ENCODE assay signal across 8 cellular contexts in genomic region chr5:139513434-139513833, GRCh38. TPM values are rescaled to one million over a fixed set of nuclear protein-coding genes. Genes with fewer than 3 reads are reported as not detected.
A peak's percentile ranks its signal among the peaks of the same experiment; 100 is the strongest.
DNase-seq lines count a peak whose midpoint lies in the region; ATAC-seq and TF ChIP-seq lines count a peak whose summit lies in the region.
"Not testable (repeated sequence)": the region's sequence is repeated elsewhere in the genome, so short reads cannot be mapped to it uniquely, and the experiment has no call there.

No MANE protein-coding gene starts in this region.

- ATAC-seq in esophagus mucosa: peak; percentile 83

- not testable (repeated sequence) for H3K27ac ChIP-seq in SJCRH30

- TF ChIP-seq POLR2A in NB4 (IDR thresholded peaks at IDR 0.05; ENCODE audit: extremely low read depth, insufficient read length): not testable (repeated sequence)

- not testable (repeated sequence) for H3K4me3 Mint-ChIP-seq in activated T-helper 1 cell treated with anti-CD3 and anti-CD28 coated beads, Interleukin-12 subunit alpha, Interleukin-12 subunit beta, Interleukin-2, Interleukin-4 antibody, amounts not matched to agents 30 ng/mL and 10 ng/mL and 1 ng/mL, durations not matched to agents 14 hours and 24 hours and 36 hours

- intact Hi-C loops in activated T-helper 1 cell treated with anti-CD3 and anti-CD28 coated beads, Interleukin-12 subunit alpha, Interleukin-12 subunit beta, Interleukin-2, Interleukin-4 antibody, amounts not matched to agents 30 ng/mL and 10 ng/mL and 1 ng/mL, durations not matched to agents 14 hours and 24 hours and 36 hours (cut with micrococcal nuclease): loop anchor here (1.0 to 2.0 kb wide), 4 partner anchors 31 to 109 kb away; partner anchors contain the start of genes SPATA24 and STING1

- H3K4me1 ChIP-seq in SJCRH30: not testable (repeated sequence)

- H3K27me3 ChIP-seq in SJCRH30: not testable (repeated sequence)

- DNase-seq in D341Med (ENCODE audit: low spot score): peak; percentile 73
- peak; percentile 73 for DNase-seq in H4 (ENCODE audit: low spot score)
- DNase-seq in NB4 (ENCODE audit: low read depth): peak; percentile 87
- DNase-seq in SJCRH30: peak; percentile 80 to 88
- peak; percentile 64 for DNase-seq in activated T-helper 1 cell treated with anti-CD3 and anti-CD28 coated beads, Interleukin-12 subunit alpha, Interleukin-12 subunit beta, Interleukin-2, Interleukin-4 antibody, amounts not matched to agents 30 ng/mL and 10 ng/mL and 1 ng/mL, durations not matched to agents 14 hours and 24 hours and 36 hours (ENCODE audit: low spot score)
- DNase-seq in mucosa of gallbladder (ENCODE audit: low spot score): peak; percentile 86
- DNase-seq in stimulated activated CD8-positive, alpha-beta memory T cell treated with anti-CD3 and anti-CD28 coated beads, Interleukin-2, amount 100 ng/mL, for 1 hour (ENCODE audit: low read depth in 2 of 2): peak; percentile 59 to 69

- not testable (repeated sequence) for H3K36me3 Mint-ChIP-seq in activated T-helper 1 cell treated with anti-CD3 and anti-CD28 coated beads, Interleukin-12 subunit alpha, Interleukin-12 subunit beta, Interleukin-2, Interleukin-4 antibody, amounts not matched to agents 30 ng/mL and 10 ng/mL and 1 ng/mL, durations not matched to agents 14 hours and 24 hours and 36 hours (ENCODE audit: low read depth)

- H3K27me3 Mint-ChIP-seq in activated T-helper 1 cell treated with anti-CD3 and anti-CD28 coated beads, Interleukin-12 subunit alpha, Interleukin-12 subunit beta, Interleukin-2, Interleukin-4 antibody, amounts not matched to agents 30 ng/mL and 10 ng/mL and 1 ng/mL, durations not matched to agents 14 hours and 24 hours and 36 hours (ENCODE audit: insufficient read depth): not testable (repeated sequence)

- not testable (repeated sequence) for H3K36me3 ChIP-seq in SJCRH30

- not testable (repeated sequence) for H3K27ac Mint-ChIP-seq in activated T-helper 1 cell treated with anti-CD3 and anti-CD28 coated beads, Interleukin-12 subunit alpha, Interleukin-12 subunit beta, Interleukin-2, Interleukin-4 antibody, amounts not matched to agents 30 ng/mL and 10 ng/mL and 1 ng/mL, durations not matched to agents 14 hours and 24 hours and 36 hours

- not testable (repeated sequence) for H3K4me3 ChIP-seq in NB4 (ENCODE audit: low read depth, low read length); SJCRH30

- peaks cover 64% of the 10 kb centered on the region for H3K4me1 Mint-ChIP-seq in activated T-helper 1 cell treated with anti-CD3 and anti-CD28 coated beads, Interleukin-12 subunit alpha, Interleukin-12 subunit beta, Interleukin-2, Interleukin-4 antibody, amounts not matched to agents 30 ng/mL and 10 ng/mL and 1 ng/mL, durations not matched to agents 14 hours and 24 hours and 36 hours (ENCODE audit: low read depth)

- not testable (repeated sequence) for H3K9me3 ChIP-seq in SJCRH30 (replicated peaks)

- not testable (repeated sequence) for H3K9me3 Mint-ChIP-seq in activated T-helper 1 cell treated with anti-CD3 and anti-CD28 coated beads, Interleukin-12 subunit alpha, Interleukin-12 subunit beta, Interleukin-2, Interleukin-4 antibody, amounts not matched to agents 30 ng/mL and 10 ng/mL and 1 ng/mL, durations not matched to agents 14 hours and 24 hours and 36 hours

- peak; percentile 86 for TF ChIP-seq CTCF in NB4 (IDR thresholded peaks at IDR 0.05; ENCODE audit: low read depth, low read length)

RNA-seq across cellular contexts. Expression of gene STING1, which starts 30.9 kb away (rescaled TPM):
- 14.2 and 15.6 TPM in 2 replicates for total RNA-seq in H4 (2014; rRNA removed; shearing (Covaris generic))
- 13.2 and 15.0 TPM in 2 replicates for total RNA-seq in SJCRH30 (2014; rRNA removed; shearing (Covaris generic))
- total RNA-seq in activated T-helper 1 cell treated with anti-CD3 and anti-CD28 coated beads, Interleukin-12 subunit alpha, Interleukin-12 subunit beta, Interleukin-2, Interleukin-4 antibody, amounts not matched to agents 30 ng/mL and 10 ng/mL and 1 ng/mL, durations not matched to agents 14 hours and 24 hours and 36 hours: 213 and 226 TPM in 2 replicates
- total RNA-seq in esophagus mucosa: 45.5 TPM
- total RNA-seq in mucosa of gallbladder: 35.3 TPM

RNA-seq across cellular contexts. Expression of gene SMIM33, which starts 42.6 kb away (rescaled TPM):
- total RNA-seq in H4 (2014; rRNA removed; shearing (Covaris generic)): not detected in 2 replicates
- not detected in 2 replicates for total RNA-seq in SJCRH30 (2014; rRNA removed; shearing (Covaris generic))
- total RNA-seq in activated T-helper 1 cell treated with anti-CD3 and anti-CD28 coated beads, Interleukin-12 subunit alpha, Interleukin-12 subunit beta, Interleukin-2, Interleukin-4 antibody, amounts not matched to agents 30 ng/mL and 10 ng/mL and 1 ng/mL, durations not matched to agents 14 hours and 24 hours and 36 hours: 0.29 and 0.39 TPM in 2 replicates
- total RNA-seq in esophagus mucosa: not detected
- total RNA-seq in mucosa of gallbladder: 0.17 TPM

RNA-seq across cellular contexts. Expression of gene UBE2D2, which starts 47.7 kb away (rescaled TPM):
- 64.7 and 79.3 TPM in 2 replicates for total RNA-seq in H4 (2014; rRNA removed; shearing (Covaris generic))
- 101 and 106 TPM in 2 replicates for total RNA-seq in SJCRH30 (2014; rRNA removed; shearing (Covaris generic))
- 251 and 265 TPM in 2 replicates for total RNA-seq in activated T-helper 1 cell treated with anti-CD3 and anti-CD28 coated beads, Interleukin-12 subunit alpha, Interleukin-12 subunit beta, Interleukin-2, Interleukin-4 antibody, amounts not matched to agents 30 ng/mL and 10 ng/mL and 1 ng/mL, durations not matched to agents 14 hours and 24 hours and 36 hours
- total RNA-seq in esophagus mucosa (119 TPM), mucosa of gallbladder (101 TPM)

RNA-seq across cellular contexts. Expression of gene ECSCR, which starts 50.9 kb away (rescaled TPM):
- total RNA-seq in H4 (2014; rRNA removed; shearing (Covaris generic)): 0.10 TPM in 1 of 2 replicates, not detected in the other
- total RNA-seq in SJCRH30 (2014; rRNA removed; shearing (Covaris generic)): 0.14 TPM in 1 of 2 replicates, not detected in the other
- 1.3 and 1.4 TPM in 2 replicates for total RNA-seq in activated T-helper 1 cell treated with anti-CD3 and anti-CD28 coated beads, Interleukin-12 subunit alpha, Interleukin-12 subunit beta, Interleukin-2, Interleukin-4 antibody, amounts not matched to agents 30 ng/mL and 10 ng/mL and 1 ng/mL, durations not matched to agents 14 hours and 24 hours and 36 hours
- total RNA-seq in esophagus mucosa: 5.0 TPM
- total RNA-seq in mucosa of gallbladder: 9.4 TPM
